9 cellular contexts compared by ENCODE assay signal in genomic region chr2:144357623-144358400, GRCh38.
DNase-seq lines count a peak whose midpoint lies in the region; ATAC-seq, FAIRE-seq and TF ChIP-seq lines count a peak whose summit lies in the region.
"Had no signal": no experiment of that assay in that cellular context is flagged by ENCODE, and none has a peak within 500 bp of the region (broad histone marks: within the 10 kb centered on the region; RNA-seq: fewer than 3 reads in every experiment).

No MANE protein-coding gene starts in this region.

- peak overlapping the region; percentile 86 for H3K27ac Mint-ChIP-seq in activated naive CD8-positive, alpha-beta T cell treated with anti-CD3 and anti-CD28 coated beads, Interleukin-2, amount 50 U/mL, for 24 hours

- WGBS in lung, 2 donors = 79 to 83% methylated on average over 4 of the region's 4 CpGs
- 81 to 82% methylated on average over 4 of the region's 4 CpGs for WGBS in thyroid gland, 2 donors

- no peaks in the 10 kb centered on the region for H3K4me1 ChIP-seq in lung (ENCODE audit: control insufficient read depth in 2 of 2, insufficient read depth in 2 of 2, low read length in 2 of 2)
- H3K4me1 ChIP-seq in thyroid gland = peaks cover 0 to 6% of the 10 kb centered on the region in 2 donors
- H3K4me1 ChIP-seq in colonic mucosa = no peaks in the 10 kb centered on the region

- no peaks in the 10 kb centered on the region for H3K9me3 Mint-ChIP-seq in activated naive CD8-positive, alpha-beta T cell treated with anti-CD3 and anti-CD28 coated beads, Interleukin-2, amount 50 U/mL, for 24 hours
- H3K9me3 Mint-ChIP-seq: IgD-negative memory B cell had no signal

- no peak overlapping the region for H3K27ac ChIP-seq in lung (ENCODE audit: low read depth in 1 of 2, low read length in 1 of 2)
- no peak overlapping the region for H3K27ac ChIP-seq in thyroid gland
- no peak overlapping the region for H3K27ac ChIP-seq in colonic mucosa

- H3K27me3 ChIP-seq in lung (ENCODE audit: control insufficient read depth, insufficient read depth) (no peaks in the 10 kb centered on the region), thyroid gland (no peaks in the 10 kb centered on the region), colonic mucosa (no peaks in the 10 kb centered on the region)

- TF ChIP-seq POLR2A in thyroid gland (IDR thresholded peaks at IDR 0.05) = no peak

- H3K4me1 Mint-ChIP-seq in activated naive CD8-positive, alpha-beta T cell treated with anti-CD3 and anti-CD28 coated beads, Interleukin-2, amount 50 U/mL, for 24 hours = peaks cover 53% of the 10 kb centered on the region

- no peaks in the 10 kb centered on the region for H3K36me3 Mint-ChIP-seq in activated naive CD8-positive, alpha-beta T cell treated with anti-CD3 and anti-CD28 coated beads, Interleukin-2, amount 50 U/mL, for 24 hours (ENCODE audit: low read depth)
- H3K36me3 Mint-ChIP-seq: IgD-negative memory B cell had no signal

- DNase-seq in Caki2 (ENCODE audit: low read depth) (peak; percentile 83), lung (ENCODE audit: low spot score) (no peak), thyroid gland (no peak), colonic mucosa (no peak), frontal cortex (ENCODE audit: low spot score in 2 of 2) (no peak)
- no peak for DNase-seq in activated naive CD8-positive, alpha-beta T cell treated with anti-CD3 and anti-CD28 coated beads, Interleukin-2, amount 50 U/mL, for 24 hours

- peak overlapping the region; percentile 19 for H3K4me3 Mint-ChIP-seq in activated naive CD8-positive, alpha-beta T cell treated with anti-CD3 and anti-CD28 coated beads, Interleukin-2, amount 50 U/mL, for 24 hours

- peak; percentile 72 for ATAC-seq in GM19438 (IDR thresholded peaks at IDR 0.05; ENCODE audit: low read depth, unreplicated experiment)
- peak; percentile 80 for ATAC-seq in HG03432 (IDR thresholded peaks at IDR 0.05; ENCODE audit: unreplicated experiment)
- peak; percentile 76 for ATAC-seq in activated naive CD8-positive, alpha-beta T cell treated with anti-CD3 and anti-CD28 coated beads, Interleukin-2, amount 50 U/mL, for 24 hours
- ATAC-seq in lung (ENCODE audit: insufficient read depth, low FRiP score) = peak; percentile 73

- TF ChIP-seq CTCF in lung (IDR thresholded peaks at IDR 0.05; ENCODE audit: control extremely low read depth, extremely low read depth) (no peak), thyroid gland (IDR thresholded peaks at IDR 0.05) (no peak), colonic mucosa (IDR thresholded peaks at IDR 0.05) (no peak)

- H3K9ac ChIP-seq in colonic mucosa (ENCODE audit: low read depth in 2 of 2, low read length in 2 of 2) = no peak overlapping the region

- no peak overlapping the region for H3K4me3 ChIP-seq in lung
- no peak overlapping the region for H3K4me3 ChIP-seq in thyroid gland (replicated peaks in 1 of 3)
- no peak overlapping the region for H3K4me3 ChIP-seq in colonic mucosa

- in situ Hi-C loops in Caki2 (cut with HindIII; ENCODE audit: low pct_unique_long_range_greater_than_20kb, low sequenced_read_pairs) = no loop called here

- H3K9me3 ChIP-seq in lung (ENCODE audit: control insufficient read depth in 2 of 2, insufficient read depth in 1 of 2, low read length in 1 of 2) (no peaks in the 10 kb centered on the region), thyroid gland (no peaks in the 10 kb centered on the region), colonic mucosa (no peaks in the 10 kb centered on the region)

- H3K36me3 ChIP-seq in lung (ENCODE audit: control insufficient read depth in 2 of 2, insufficient read depth in 2 of 2, low read length in 2 of 2) (no peaks in the 10 kb centered on the region), thyroid gland (no peaks in the 10 kb centered on the region), colonic mucosa (no peaks in the 10 kb centered on the region)

- intact Hi-C loops in thyroid gland (cut with DNase I) (no loop called here), colonic mucosa (cut with DNase I) (no loop called here)

- no peak for FAIRE-seq in frontal cortex (lab: Jason Lieb, UNC)

- no peaks in the 10 kb centered on the region for H3K27me3 Mint-ChIP-seq in activated naive CD8-positive, alpha-beta T cell treated with anti-CD3 and anti-CD28 coated beads, Interleukin-2, amount 50 U/mL, for 24 hours
- H3K27me3 Mint-ChIP-seq: IgD-negative memory B cell had no signal
